Comparison of ENCODE assay signal across 1 cellular context in genomic region chrX:156002517-156002916, GRCh38.
TF ChIP-seq lines count a peak whose summit lies in the region.

No MANE protein-coding gene starts in this region.

TF ChIP-seq in HepG2, 621 proteins besides CTCF, POLR2A, EP300 and RAD21:
- TF ChIP-seq ZNF263 (CRISPR knock-in tag; IDR thresholded peaks at IDR 0.05) = peak; percentile 51; the same call in 1 of the 2 replicates
- no peak for TF ChIP-seq ZNF292 (CRISPR knock-in tag; IDR thresholded peaks at IDR 0.05; ENCODE audit: borderline replicate concordance, low read depth)
TF ChIP-seq in HepG2: peak in this region for 1.
